14 cellular contexts compared by ENCODE assay signal in genomic region chr3:171565671-171566070, GRCh38.
DNase-seq lines count a peak whose midpoint lies in the region; ATAC-seq and TF ChIP-seq lines count a peak whose summit lies in the region.
"Had no signal": no experiment of that assay in that cellular context is flagged by ENCODE, and none has a peak within 500 bp of the region (broad histone marks: within the 10 kb centered on the region; RNA-seq: fewer than 3 reads in every experiment).

No MANE protein-coding gene starts in this region.

- H3K36me3 ChIP-seq in Karpas-422 (ENCODE audit: insufficient read depth, low read length) (no peaks in the 10 kb centered on the region), gastrocnemius medialis (no peaks in the 10 kb centered on the region)
- H3K36me3 ChIP-seq: gastroesophageal sphincter, thyroid gland had no signal

- peaks cover 10% of the 10 kb centered on the region for H3K9me3 Mint-ChIP-seq in nephron
- H3K9me3 Mint-ChIP-seq: naive thymus-derived CD8-positive, alpha-beta T cell had no signal

- H3K4me3 ChIP-seq in Karpas-422 (ENCODE audit: low read length) (no peak overlapping the region), gastrocnemius medialis (no peak overlapping the region)
- H3K4me3 ChIP-seq: gastroesophageal sphincter, thyroid gland had no signal

- H3K4me1 ChIP-seq in Karpas-422 (ENCODE audit: low read length): no peaks in the 10 kb centered on the region
- H3K4me1 ChIP-seq in gastrocnemius medialis: peaks cover 10 to 18% of the 10 kb centered on the region in 2 donors
- H3K4me1 ChIP-seq: gastroesophageal sphincter had no signal

- no peak overlapping the region for H3K4me2 ChIP-seq in Karpas-422 (ENCODE audit: low read depth, low read length, poor library complexity, severe bottlenecking)

- H3K27me3 Mint-ChIP-seq in nephron (ENCODE audit: low read depth): peaks cover 3% of the 10 kb centered on the region

- H3K9me2 ChIP-seq in Karpas-422 (replicated peaks; ENCODE audit: insufficient read depth, low read length): no peaks in the 10 kb centered on the region

- no peaks in the 10 kb centered on the region for H3K36me3 Mint-ChIP-seq in nephron (ENCODE audit: low read depth)
- H3K36me3 Mint-ChIP-seq: naive thymus-derived CD8-positive, alpha-beta T cell had no signal

- in situ Hi-C loops in gastrocnemius medialis (cut with MboI; ENCODE audit: low sequenced_read_pairs in 4 of 4): loop anchor here (5.0 to 25.0 kb wide), 7 partner anchors 101 to 603 kb away; partner anchors contain the start of gene TNIK (in 1 of the 4)

- H4K20me1 ChIP-seq in Karpas-422 (ENCODE audit: insufficient read depth, low read depth, low read length): no peaks in the 10 kb centered on the region

- no peak overlapping the region for H3K27ac ChIP-seq in Karpas-422 (ENCODE audit: low read length)
- H3K27ac ChIP-seq in gastrocnemius medialis: no peak overlapping the region
- H3K27ac ChIP-seq: gastroesophageal sphincter, thyroid gland had no signal

- TF ChIP-seq POLR2A in gastrocnemius medialis (IDR thresholded peaks at IDR 0.05): no peak

- H3K4me3 Mint-ChIP-seq in nephron: no peak overlapping the region
- H3K4me3 Mint-ChIP-seq: activated CD8-positive, alpha-beta memory T cell treated with anti-CD3 and anti-CD28 coated beads, Interleukin-2, amount 10 ng/mL, durations not matched to agents 7 days and 5 days; activated naive CD4-positive, alpha-beta T cell treated with anti-CD3 and anti-CD28 coated beads, Interleukin-2, amount 10 ng/mL, durations not matched to agents 7 days and 5 days; naive thymus-derived CD8-positive, alpha-beta T cell had no signal

- no peak for ATAC-seq in gastrocnemius medialis
- ATAC-seq: activated CD8-positive, alpha-beta memory T cell treated with anti-CD3 and anti-CD28 coated beads, Interleukin-2, amount 10 ng/mL, durations not matched to agents 7 days and 5 days; gastroesophageal sphincter; naive thymus-derived CD8-positive, alpha-beta T cell had no signal

- H3K27ac Mint-ChIP-seq in nephron: peak overlapping the region in 2 of 3 experiments; percentile 32 to 49
- H3K27ac Mint-ChIP-seq: activated CD8-positive, alpha-beta memory T cell treated with anti-CD3 and anti-CD28 coated beads, Interleukin-2, amount 10 ng/mL, durations not matched to agents 7 days and 5 days; activated naive CD4-positive, alpha-beta T cell treated with anti-CD3 and anti-CD28 coated beads, Interleukin-2, amount 10 ng/mL, durations not matched to agents 7 days and 5 days had no signal

- DNase-seq in DMS53 (lab: John Stamatoyannopoulos, UW) (peak; percentile 41), HS-5 (ENCODE audit: low read depth) (peak; percentile 18), amniotic epithelial cell (ENCODE audit: low read depth) (peak; percentile 78), Karpas-422 (no peak), gastrocnemius medialis (no peak)
- no peak for DNase-seq in stimulated activated naive CD4-positive, alpha-beta T cell treated with Interleukin-2 at 50 U/mL for 16 hours (lab: John Stamatoyannopoulos, UW)
- DNase-seq: activated CD8-positive, alpha-beta memory T cell treated with anti-CD3 and anti-CD28 coated beads, Interleukin-2, amount 10 ng/mL, durations not matched to agents 7 days and 5 days; activated naive CD4-positive, alpha-beta T cell treated with anti-CD3 and anti-CD28 coated beads, Interleukin-2, amount 10 ng/mL, durations not matched to agents 7 days and 5 days; DND-41; naive thymus-derived CD8-positive, alpha-beta T cell; NCI-H2107 had no signal

- peaks cover 24% of the 10 kb centered on the region for H3K4me1 Mint-ChIP-seq in nephron

- no peak overlapping the region for H3K9ac ChIP-seq in Karpas-422 (ENCODE audit: low read length)

- no peaks in the 10 kb centered on the region for H3K9me3 ChIP-seq in Karpas-422 (ENCODE audit: low read length)
- H3K9me3 ChIP-seq in gastrocnemius medialis: no peaks in the 10 kb centered on the region
- H3K9me3 ChIP-seq: gastroesophageal sphincter, thyroid gland had no signal

- no peaks in the 10 kb centered on the region for H3K79me2 ChIP-seq in Karpas-422 (ENCODE audit: low read length)

- no peaks in the 10 kb centered on the region for H3K27me3 ChIP-seq in Karpas-422 (ENCODE audit: low read length)
- H3K27me3 ChIP-seq in gastrocnemius medialis: no peaks in the 10 kb centered on the region
- H3K27me3 ChIP-seq: gastroesophageal sphincter, thyroid gland had no signal

- H2AFZ ChIP-seq in Karpas-422 (ENCODE audit: low read length): no peak overlapping the region

- intact Hi-C loops in gastrocnemius medialis (cut with DNase I; ENCODE audit: low total_unique reads): loop anchor here (2.0 to 10.0 kb wide), 4 partner anchors 221 to 603 kb away; no protein-coding TSS in a partner anchor

- TF ChIP-seq CTCF in nephron (IDR thresholded peaks at IDR 0.05; ENCODE audit: unreplicated experiment in 3 of 3) (no peak), gastrocnemius medialis (IDR thresholded peaks at IDR 0.05 in 4 of 5, conservative IDR thresholded peaks at IDR 0.05 in 1 of 5) (no peak)

Comparison
In these comparisons a context has a peak if more than half of its experiments do, and no peak if none do; other contexts are left out.
1. DNase-seq: peak in DMS53 (single experiment), HS-5 (single experiment) and amniotic epithelial cell (single experiment); none in Karpas-422 (single experiment), gastrocnemius medialis (0 of 2) and stimulated activated naive CD4-positive, alpha-beta T cell treated with Interleukin-2 at 50 U/mL for 16 hours (single experiment).